ENCODE assay signal across 8 cellular contexts in the genomic region with DNA sequence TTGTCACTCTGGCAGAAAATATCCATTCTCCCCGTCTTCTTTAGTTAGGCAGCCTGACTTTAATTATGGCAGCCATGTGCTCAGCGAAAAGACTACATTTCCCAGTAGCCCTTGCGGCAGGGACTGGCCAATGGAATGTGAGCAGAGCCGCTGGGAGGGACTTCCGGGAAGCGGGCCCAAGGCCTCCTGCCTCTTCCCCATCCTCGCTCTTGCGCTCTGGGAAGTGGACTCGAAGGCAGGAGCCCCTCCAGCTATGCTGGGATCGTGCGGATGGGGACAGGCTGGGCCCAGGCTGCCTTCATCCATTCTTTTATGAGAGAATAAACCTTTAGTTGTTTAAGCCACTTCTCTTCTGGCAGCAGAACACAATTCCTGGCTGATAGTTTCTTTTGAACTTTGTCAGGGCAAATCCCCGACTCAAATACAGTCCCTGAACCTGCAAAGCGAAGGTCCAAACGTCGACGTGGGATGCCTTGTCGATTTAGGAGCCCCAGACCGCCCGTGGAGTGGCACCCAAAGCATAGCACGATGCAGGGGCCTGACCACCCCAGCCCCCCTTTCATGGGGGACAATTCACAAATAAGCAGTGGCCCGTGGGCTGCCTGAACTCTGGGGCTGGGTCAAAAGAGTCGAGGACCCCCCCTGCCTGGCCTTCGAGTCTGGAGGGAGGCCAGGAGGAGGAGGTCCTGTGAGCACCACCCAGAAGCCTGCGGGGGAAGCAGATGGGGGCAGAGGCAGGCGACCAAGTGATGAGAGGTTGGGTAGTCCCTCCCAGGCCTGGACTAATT. TPM values are rescaled to one million over a fixed set of nuclear protein-coding genes. Genes with fewer than 3 reads are reported as not detected.
A peak's percentile ranks its signal among the peaks of the same experiment; 100 is the strongest.
DNase-seq lines count a peak whose midpoint lies in the region; ATAC-seq and TF ChIP-seq lines count a peak whose summit lies in the region.

No MANE protein-coding gene starts in this region.

- H3K4me3 ChIP-seq in AG09309 (ENCODE audit: control insufficient read depth, low read depth, low read length): no peak overlapping the region

- DNase-seq in AG09309 (ENCODE audit: low read depth) (peak; percentile 55), NCI-H510A (lab: John Stamatoyannopoulos, UW) (peak; percentile 80), left lobe of liver (ENCODE audit: low spot score) (peak; percentile 82)
- DNase-seq in activated CD4-positive, alpha-beta T cell treated with anti-CD3 and anti-CD28 coated beads for 1 hour: peak; percentile 75
- peak; percentile 78 for DNase-seq in central memory CD4-positive, alpha-beta T cell
- peak; percentile 78 to 85 for DNase-seq in stimulated activated CD4-positive, alpha-beta T cell treated with anti-CD3 and anti-CD28 coated beads, Interleukin-4, amount 100 ng/mL, for 4 hours

- no peak for TF ChIP-seq CTCF in AG09309 (IDR thresholded peaks at IDR 0.05; ENCODE audit: control insufficient read depth, insufficient read depth, low read depth, low read length, missing control alignments)

- peak; percentile 84 for ATAC-seq in GM19025 (IDR thresholded peaks at IDR 0.05; ENCODE audit: low read depth, unreplicated experiment)
- peak; percentile 82 for ATAC-seq in HG03175 (IDR thresholded peaks at IDR 0.05; ENCODE audit: unreplicated experiment)
- peak; percentile 89 for ATAC-seq in left lobe of liver

RNA-seq across cellular contexts. Expression of gene LRTM2, which starts 15.6 kb away (rescaled TPM):
- total RNA-seq in left lobe of liver: not detected
